ENCODE assay signal across 23 cellular contexts in the genomic region with DNA sequence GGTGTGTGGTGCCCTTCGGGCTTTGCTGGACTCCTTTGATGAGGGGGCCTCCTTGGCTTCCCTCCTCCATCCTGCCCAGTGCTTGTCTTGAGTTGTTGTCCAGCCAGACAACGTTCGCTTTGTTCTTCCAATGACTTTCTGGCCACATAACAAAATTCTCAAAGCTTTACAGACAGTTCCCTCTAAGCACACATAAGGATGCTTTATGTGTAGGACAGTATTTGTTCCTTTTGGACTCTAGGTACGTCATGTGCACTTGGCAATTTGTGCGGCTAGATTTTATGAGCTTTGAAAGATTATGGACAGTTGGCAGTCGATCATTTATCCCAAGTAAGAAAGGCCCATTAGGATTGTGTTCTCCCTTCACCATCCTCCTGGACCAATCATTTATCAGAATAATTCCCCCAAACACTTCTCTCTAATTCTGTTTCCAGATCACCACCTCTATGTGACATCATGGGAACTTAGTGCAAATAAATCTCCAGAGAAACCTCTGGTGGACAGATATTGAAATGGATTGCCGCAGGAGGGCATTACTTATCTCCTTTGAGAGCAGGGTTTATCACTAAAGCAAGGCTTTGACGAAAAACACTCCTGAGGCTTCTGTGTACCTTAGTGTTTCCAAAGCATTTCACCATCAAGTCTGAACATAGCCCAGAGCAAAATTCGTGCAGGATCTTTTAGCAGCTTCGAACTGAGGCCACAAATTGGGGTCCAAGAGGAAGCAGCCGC.
"Had no signal": no experiment of that assay in that cellular context is flagged by ENCODE, and none has a peak within 500 bp of the region (broad histone marks: within the 10 kb centered on the region; RNA-seq: fewer than 3 reads in every experiment).

No MANE protein-coding gene starts in this region.

- H3K36me3 ChIP-seq: adrenal gland, colonic mucosa, esophagus muscularis mucosa, lower lobe of right lung, sigmoid colon, thoracic aorta had no signal

- H3K27me3 ChIP-seq: colonic mucosa, esophagus muscularis mucosa, sigmoid colon had no signal

- DNase-seq: activated gamma-delta T cell treated with Interleukin-2 at 50 U/mL for 16 hours; activated T-cell treated with anti-CD3 and anti-CD28 coated beads, Interleukin-2, amount 50 U/mL, for 1 hour; colonic mucosa; dorsolateral prefrontal cortex; effector memory CD8-positive, alpha-beta T cell; kidney; lower lobe of right lung; mesendoderm; naive B cell; occipital lobe; posterior cingulate gyrus; sigmoid colon; stimulated activated CD4-positive, alpha-beta T cell treated with anti-CD3 and anti-CD28 coated beads, Interleukin-15, amount 100 ng/mL, for 24 hours; stimulated activated CD8-positive, alpha-beta memory T cell treated with anti-CD3 and anti-CD28 coated beads, Interleukin-4, amount 100 ng/mL, for 48 hours; stimulated activated naive CD4-positive, alpha-beta T cell treated with Interleukin-2 at 50 U/mL for 16 hours; T-cell had no signal

- FAIRE-seq: astrocyte, endothelial cell of umbilical vein, kidney had no signal

- H3K4me3 ChIP-seq: adrenal gland, colonic mucosa, dorsolateral prefrontal cortex, esophagus muscularis mucosa, lower lobe of right lung, sigmoid colon, smooth muscle cell, thoracic aorta had no signal

- ATAC-seq: effector memory CD8-positive, alpha-beta T cell; left lobe of liver; lower lobe of right lung; T-cell had no signal
